14 cellular contexts compared by ENCODE assay signal in the genomic region with DNA sequence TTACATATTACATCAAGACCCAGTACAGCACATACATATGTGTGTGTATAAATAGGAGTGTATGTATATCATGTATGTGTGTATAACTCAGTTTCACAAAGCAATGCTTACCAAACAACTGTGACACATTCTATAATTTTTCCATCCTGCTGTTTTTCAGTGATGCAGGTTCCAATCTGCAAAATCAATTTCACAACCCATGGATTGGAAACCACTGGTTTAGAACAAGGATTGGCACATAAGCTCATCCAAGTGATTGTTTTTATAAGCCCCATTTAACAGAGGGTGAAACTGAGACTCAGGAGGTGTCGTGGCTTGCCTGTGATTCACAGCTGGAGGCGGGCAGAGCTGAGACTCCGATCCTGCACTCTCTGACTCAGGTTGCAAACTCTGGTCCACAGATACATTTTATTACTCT.
DNase-seq lines count a peak whose midpoint lies in the region; ATAC-seq and TF ChIP-seq lines count a peak whose summit lies in the region.
"Had no signal": no experiment of that assay in that cellular context is flagged by ENCODE, and none has a peak within 500 bp of the region (broad histone marks: within the 10 kb centered on the region; RNA-seq: fewer than 3 reads in every experiment).

No MANE protein-coding gene starts in this region.

- H3K27ac Mint-ChIP-seq in activated CD4-positive, alpha-beta memory T cell treated with anti-CD3 and anti-CD28 coated beads for 36 hours, result no peak overlapping the region
- no peak overlapping the region for H3K27ac Mint-ChIP-seq in activated CD4-positive, alpha-beta memory T cell treated with anti-CD3 and anti-CD28 coated beads, Interleukin-2, amount 10 ng/mL, durations not matched to agents 7 days and 5 days
- H3K27ac Mint-ChIP-seq in immature natural killer cell, result no peak overlapping the region
- H3K27ac Mint-ChIP-seq: dendritic cell treated with granulocyte-macrophage colony-stimulating factor and Interleukin-4, amounts not matched to agents 40 ng/mL and 50 ng/mL, for 4 days had no signal

- CTCF ChIA-PET in activated CD4-positive, alpha-beta memory T cell treated with anti-CD3 and anti-CD28 coated beads for 36 hours (lab: Charles Lee), result interaction anchor here (0.7 to 8.2 kb wide), 19 partner anchors 9 to 466 kb away, joined by 3 to 207 read pairs (median 4); no protein-coding TSS in a partner anchor
- CTCF ChIA-PET in activated CD4-positive, alpha-beta memory T cell treated with anti-CD3 and anti-CD28 coated beads, Interleukin-2, amount 10 ng/mL, durations not matched to agents 7 days and 5 days (lab: Charles Lee), result interaction anchor here (0.8 to 4.0 kb wide), 5 partner anchors 21 to 422 kb away, joined by 3 to 77 read pairs (median 4); no protein-coding TSS in a partner anchor
- CTCF ChIA-PET in PC-3 (lab: Charles Lee), result no interaction called here

- BruUV-seq in PC-3 (replicated peaks; lab: Mats Ljungman, UMichigan), result no TSS peak

- POLR2A ChIA-PET in activated CD4-positive, alpha-beta memory T cell treated with anti-CD3 and anti-CD28 coated beads for 36 hours (lab: Charles Lee), result interaction anchor here (1.1 to 1.3 kb wide), 4 partner anchors 76 to 289 kb away, joined by 3 to 5 read pairs (median 5); no protein-coding TSS in a partner anchor
- POLR2A ChIA-PET in activated CD4-positive, alpha-beta memory T cell treated with anti-CD3 and anti-CD28 coated beads, Interleukin-2, amount 10 ng/mL, durations not matched to agents 7 days and 5 days (lab: Charles Lee), result no interaction called here
- POLR2A ChIA-PET in PC-3 (lab: Charles Lee; ENCODE audit: unreplicated experiment), result interaction anchor here (0.7 kb wide), 1 partner anchor 173 kb away, joined by 5 read pairs; no protein-coding TSS in a partner anchor

- H3K9me2 ChIP-seq in PC-3 (replicated peaks; ENCODE audit: low read length), result no peaks in the 10 kb centered on the region

- no peaks in the 10 kb centered on the region for H3K36me3 ChIP-seq in PC-3 (ENCODE audit: low read depth, low read length)
- H3K36me3 ChIP-seq: adrenal gland, SJSA1 had no signal

- intact Hi-C loops in activated CD4-positive, alpha-beta memory T cell treated with anti-CD3 and anti-CD28 coated beads for 36 hours (cut with micrococcal nuclease), result loop anchor here (1.0 to 10.0 kb wide), 3 partner anchors 75 to 467 kb away; no protein-coding TSS in a partner anchor
- intact Hi-C loops in PC-3 (cut with micrococcal nuclease), result loop anchor here (5.0 kb wide), 1 partner anchor 309 kb away; no protein-coding TSS in a partner anchor

- no peaks in the 10 kb centered on the region for H3K79me2 ChIP-seq in PC-3 (ENCODE audit: low read length)

- no peak; the same call in 1 of the 2 replicates for TF ChIP-seq CTCF in PC-3 (conservative IDR thresholded peaks at IDR 0.05; ENCODE audit: low read depth, low read length)

- H3F3A ChIP-seq in PC-3 (ENCODE audit: low read length, unreplicated experiment), result no peaks in the 10 kb centered on the region

- H3K4me1 Mint-ChIP-seq in activated CD4-positive, alpha-beta memory T cell treated with anti-CD3 and anti-CD28 coated beads for 36 hours (ENCODE audit: low read depth), result peaks cover 15% of the 10 kb centered on the region
- H3K4me1 Mint-ChIP-seq in activated CD4-positive, alpha-beta memory T cell treated with anti-CD3 and anti-CD28 coated beads, Interleukin-2, amount 10 ng/mL, durations not matched to agents 7 days and 5 days, result peaks cover 12% of the 10 kb centered on the region
- H3K4me1 Mint-ChIP-seq in immature natural killer cell, result peaks cover 0 to 7% of the 10 kb centered on the region in 2 donors

- peaks cover 40% of the 10 kb centered on the region for H3K4me1 ChIP-seq in PC-3 (ENCODE audit: insufficient read depth, low read length)
- H3K4me1 ChIP-seq: adrenal gland had no signal

- H3K36me3 Mint-ChIP-seq in activated CD4-positive, alpha-beta memory T cell treated with anti-CD3 and anti-CD28 coated beads for 36 hours, result no peaks in the 10 kb centered on the region
- H3K36me3 Mint-ChIP-seq in activated CD4-positive, alpha-beta memory T cell treated with anti-CD3 and anti-CD28 coated beads, Interleukin-2, amount 10 ng/mL, durations not matched to agents 7 days and 5 days (ENCODE audit: low read depth), result no peaks in the 10 kb centered on the region
- no peaks in the 10 kb centered on the region for H3K36me3 Mint-ChIP-seq in immature natural killer cell

- H3K4me3 Mint-ChIP-seq in activated CD4-positive, alpha-beta memory T cell treated with anti-CD3 and anti-CD28 coated beads for 36 hours, result no peak overlapping the region
- no peak overlapping the region for H3K4me3 Mint-ChIP-seq in activated CD4-positive, alpha-beta memory T cell treated with anti-CD3 and anti-CD28 coated beads, Interleukin-2, amount 10 ng/mL, durations not matched to agents 7 days and 5 days
- H3K4me3 Mint-ChIP-seq in immature natural killer cell, result no peak overlapping the region
- H3K4me3 Mint-ChIP-seq: dendritic cell treated with granulocyte-macrophage colony-stimulating factor and Interleukin-4, amounts not matched to agents 40 ng/mL and 50 ng/mL, for 4 days had no signal

- no peaks in the 10 kb centered on the region for H3K9me3 Mint-ChIP-seq in activated CD4-positive, alpha-beta memory T cell treated with anti-CD3 and anti-CD28 coated beads for 36 hours
- H3K9me3 Mint-ChIP-seq in activated CD4-positive, alpha-beta memory T cell treated with anti-CD3 and anti-CD28 coated beads, Interleukin-2, amount 10 ng/mL, durations not matched to agents 7 days and 5 days, result no peaks in the 10 kb centered on the region
- no peaks in the 10 kb centered on the region for H3K9me3 Mint-ChIP-seq in immature natural killer cell

- no peaks in the 10 kb centered on the region for H4K20me1 ChIP-seq in PC-3 (ENCODE audit: low read length)

- H3K4me3 ChIP-seq in PC-3 (ENCODE audit: low read length), result no peak overlapping the region
- H3K4me3 ChIP-seq: adrenal gland, SJSA1 had no signal

- no peak overlapping the region for H3K27ac ChIP-seq in PC-3 (ENCODE audit: low read length)
- no peak overlapping the region for H3K27ac ChIP-seq in epithelial cell of prostate
- H3K27ac ChIP-seq: adrenal gland, SJSA1 had no signal

- H2AFZ ChIP-seq in PC-3 (ENCODE audit: low read length), result no peak overlapping the region

- peak; percentile 79 for DNase-seq in activated CD4-positive, alpha-beta memory T cell treated with anti-CD3 and anti-CD28 coated beads for 36 hours
- no peak for DNase-seq in activated CD4-positive, alpha-beta memory T cell treated with anti-CD3 and anti-CD28 coated beads, Interleukin-2, amount 10 ng/mL, durations not matched to agents 7 days and 5 days
- DNase-seq in PC-3, result peak; percentile 41
- DNase-seq in epithelial cell of prostate (ENCODE audit: low read depth, low spot score), result peak; percentile 22
- DNase-seq in stimulated activated CD8-positive, alpha-beta memory T cell treated with anti-CD3 and anti-CD28 coated beads, Interleukin-15, amount 100 ng/mL, for 48 hours (ENCODE audit: low read depth in 2 of 2), result peak; percentile 32 to 58
- DNase-seq in immature natural killer cell, result no peak
- DNase-seq in NCI-H82 (lab: John Stamatoyannopoulos, UW), result no peak
- DNase-seq: adrenal gland, DMS 273 treated with DMSO at 0.1 percent for 48 hours, HCEC 1CT, NCI-H1694 treated with DMSO at 0.1 percent for 48 hours had no signal

- peaks cover 3% of the 10 kb centered on the region for H3K27me3 Mint-ChIP-seq in activated CD4-positive, alpha-beta memory T cell treated with anti-CD3 and anti-CD28 coated beads for 36 hours
- H3K27me3 Mint-ChIP-seq in activated CD4-positive, alpha-beta memory T cell treated with anti-CD3 and anti-CD28 coated beads, Interleukin-2, amount 10 ng/mL, durations not matched to agents 7 days and 5 days, result peaks cover 3% of the 10 kb centered on the region
- peaks cover 0 to 3% (median 1%) of the 10 kb centered on the region in 3 donors for H3K27me3 Mint-ChIP-seq in immature natural killer cell (ENCODE audit: low read depth in 3 of 3)
- H3K27me3 Mint-ChIP-seq: dendritic cell treated with granulocyte-macrophage colony-stimulating factor and Interleukin-4, amounts not matched to agents 40 ng/mL and 50 ng/mL, for 4 days had no signal

- ATAC-seq in PC-3 (no peak), HG03520 (IDR thresholded peaks at IDR 0.05; ENCODE audit: unreplicated experiment) (no peak)

- no peaks in the 10 kb centered on the region for H3K27me3 ChIP-seq in PC-3 (ENCODE audit: low read length)
- H3K27me3 ChIP-seq: adrenal gland, SJSA1 had no signal

- no peak overlapping the region for H3K9ac ChIP-seq in PC-3 (ENCODE audit: low read length)

- no peaks in the 10 kb centered on the region for H3K9me3 ChIP-seq in PC-3 (ENCODE audit: low read length)
- H3K9me3 ChIP-seq: adrenal gland, SJSA1 had no signal

- no peak overlapping the region for H3K4me2 ChIP-seq in PC-3 (ENCODE audit: low read length)

Comparison
In these comparisons a context has a peak if more than half of its experiments do, and no peak if none do; other contexts are left out.
1. DNase-seq: peak in activated CD4-positive, alpha-beta memory T cell treated with anti-CD3 and anti-CD28 coated beads for 36 hours (single experiment), PC-3 (single experiment), epithelial cell of prostate (single experiment) and stimulated activated CD8-positive, alpha-beta memory T cell treated with anti-CD3 and anti-CD28 coated beads, Interleukin-15, amount 100 ng/mL, for 48 hours (2 of 2); none in activated CD4-positive, alpha-beta memory T cell treated with anti-CD3 and anti-CD28 coated beads, Interleukin-2, amount 10 ng/mL, durations not matched to agents 7 days and 5 days (single experiment), immature natural killer cell (0 of 3) and NCI-H82 (single experiment).